1 cellular context compared by ENCODE assay signal in the genomic region with DNA sequence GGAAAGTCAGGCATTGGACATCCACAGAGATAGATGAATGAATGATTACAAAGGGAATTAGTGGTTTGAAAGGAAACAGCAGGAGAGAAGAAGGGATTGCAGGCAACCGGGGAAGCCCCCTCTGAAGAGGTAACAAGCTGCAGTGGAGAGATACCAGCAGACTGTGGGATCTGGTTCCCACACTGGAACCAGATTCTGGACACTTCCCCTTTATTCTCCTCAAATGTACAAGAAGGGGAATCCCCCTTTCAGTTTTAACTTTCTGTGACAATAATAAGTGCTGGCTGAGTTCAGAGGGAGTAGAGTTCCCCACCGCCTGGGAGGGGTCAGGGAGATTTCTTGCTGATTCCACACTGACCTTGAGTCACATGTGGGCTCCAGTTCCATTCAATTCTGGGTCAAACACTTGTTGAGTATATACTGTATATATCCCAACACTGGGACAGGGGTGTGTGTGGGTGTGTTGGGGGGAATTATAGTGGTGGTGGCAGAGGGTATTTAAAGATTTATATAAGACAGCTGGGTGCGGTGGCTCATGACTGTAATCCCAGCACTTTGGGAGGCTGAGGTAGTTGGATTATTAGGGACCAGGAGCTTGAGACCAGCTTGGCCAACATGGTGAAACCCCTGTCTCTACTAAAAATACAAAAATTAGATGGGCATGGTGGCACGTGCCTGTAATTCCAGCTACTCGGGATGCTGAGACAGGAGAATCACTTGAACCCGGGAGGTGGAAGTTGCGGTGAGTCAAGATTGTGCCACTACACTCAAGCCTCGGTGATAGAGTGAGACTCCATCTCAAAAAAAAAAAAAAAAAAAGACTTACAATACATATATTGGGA.
TF ChIP-seq lines count a peak whose summit lies in the region.

No MANE protein-coding gene starts in this region.

TF ChIP-seq in GM12878, 131 proteins besides CTCF, POLR2A, EP300 and RAD21 (continued from another document and continues in another):
- TF ChIP-seq, protein P1, sequence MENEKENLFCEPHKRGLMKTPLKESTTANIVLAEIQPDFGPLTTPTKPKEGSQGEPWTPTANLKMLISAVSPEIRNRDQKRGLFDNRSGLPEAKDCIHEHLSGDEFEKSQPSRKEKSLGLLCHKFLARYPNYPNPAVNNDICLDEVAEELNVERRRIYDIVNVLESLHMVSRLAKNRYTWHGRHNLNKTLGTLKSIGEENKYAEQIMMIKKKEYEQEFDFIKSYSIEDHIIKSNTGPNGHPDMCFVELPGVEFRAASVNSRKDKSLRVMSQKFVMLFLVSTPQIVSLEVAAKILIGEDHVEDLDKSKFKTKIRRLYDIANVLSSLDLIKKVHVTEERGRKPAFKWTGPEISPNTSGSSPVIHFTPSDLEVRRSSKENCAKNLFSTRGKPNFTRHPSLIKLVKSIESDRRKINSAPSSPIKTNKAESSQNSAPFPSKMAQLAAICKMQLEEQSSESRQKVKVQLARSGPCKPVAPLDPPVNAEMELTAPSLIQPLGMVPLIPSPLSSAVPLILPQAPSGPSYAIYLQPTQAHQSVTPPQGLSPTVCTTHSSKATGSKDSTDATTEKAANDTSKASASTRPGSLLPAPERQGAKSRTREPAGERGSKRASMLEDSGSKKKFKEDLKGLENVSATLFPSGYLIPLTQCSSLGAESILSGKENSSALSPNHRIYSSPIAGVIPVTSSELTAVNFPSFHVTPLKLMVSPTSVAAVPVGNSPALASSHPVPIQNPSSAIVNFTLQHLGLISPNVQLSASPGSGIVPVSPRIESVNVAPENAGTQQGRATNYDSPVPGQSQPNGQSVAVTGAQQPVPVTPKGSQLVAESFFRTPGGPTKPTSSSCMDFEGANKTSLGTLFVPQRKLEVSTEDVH (IDR thresholded peaks at IDR 0.05; ENCODE audit: low read depth, partially characterized antibody), result no peak
- TF ChIP-seq POU2F2 (IDR thresholded peaks at IDR 0.05; ENCODE audit: borderline replicate concordance, low read depth, low read length) (no peak; the same call in 2 of the 3 replicates), FOS (IDR thresholded peaks at IDR 0.05; ENCODE audit: borderline replicate concordance, extremely low read depth, insufficient read length) (no peak), SPI1 (IDR thresholded peaks at IDR 0.05; ENCODE audit: borderline replicate concordance, insufficient read depth, low read depth, low read length) (peak; percentile 99), CREM (IDR thresholded peaks at IDR 0.05; ENCODE audit: low read depth) (no peak; the same call in 1 of the 2 replicates), ZNF274 (IDR thresholded peaks at IDR 0.05; ENCODE audit: insufficient read depth, insufficient read length) (no peak), ETV6 (conservative IDR thresholded peaks at IDR 0.05 in 1 of 2, IDR thresholded peaks at IDR 0.05 in 1 of 2; ENCODE audit: borderline replicate concordance in 1 of 2, low read depth in 1 of 2) (no peak; a peak in 1 of 4 replicates), IKZF1 (conservative IDR thresholded peaks at IDR 0.05) (peak; percentile 98), HDAC2 (IDR thresholded peaks at IDR 0.05) (no peak), IKZF2 (IDR thresholded peaks at IDR 0.05) (peak; percentile 99), BACH1 (IDR thresholded peaks at IDR 0.05; ENCODE audit: borderline replicate concordance) (peak; percentile 56; the same call in 1 of the 2 replicates), JUNB (IDR thresholded peaks at IDR 0.05) (no peak), ESRRA (IDR thresholded peaks at IDR 0.05; ENCODE audit: low read length) (no peak), PML (IDR thresholded peaks at IDR 0.05; ENCODE audit: low read length) (0 out of 2 replicates have a peak, but pooled peaks have one; percentile 47), FOXM1 (IDR thresholded peaks at IDR 0.05; ENCODE audit: low read depth, low read length) (peak; percentile 67; the same call in 1 of the 2 replicates), FOXK2 (IDR thresholded peaks at IDR 0.05) (no peak), TCF12 (IDR thresholded peaks at IDR 0.05; ENCODE audit: low read depth, low read length) (peak; percentile 82), CBX5 (IDR thresholded peaks at IDR 0.05; ENCODE audit: low read depth) (0 out of 2 replicates have a peak, but pooled peaks have one; percentile 71), MEF2A (IDR thresholded peaks at IDR 0.05; ENCODE audit: insufficient read depth, low read depth, low read length) (peak; percentile 25; the same call in 1 of the 2 replicates), PAX5 (IDR thresholded peaks at IDR 0.05; ENCODE audit: borderline replicate concordance, low read depth, low read length) (0 out of 2 replicates have a peak, but pooled peaks have one; percentile 14)
- TF ChIP-seq, protein P2, sequence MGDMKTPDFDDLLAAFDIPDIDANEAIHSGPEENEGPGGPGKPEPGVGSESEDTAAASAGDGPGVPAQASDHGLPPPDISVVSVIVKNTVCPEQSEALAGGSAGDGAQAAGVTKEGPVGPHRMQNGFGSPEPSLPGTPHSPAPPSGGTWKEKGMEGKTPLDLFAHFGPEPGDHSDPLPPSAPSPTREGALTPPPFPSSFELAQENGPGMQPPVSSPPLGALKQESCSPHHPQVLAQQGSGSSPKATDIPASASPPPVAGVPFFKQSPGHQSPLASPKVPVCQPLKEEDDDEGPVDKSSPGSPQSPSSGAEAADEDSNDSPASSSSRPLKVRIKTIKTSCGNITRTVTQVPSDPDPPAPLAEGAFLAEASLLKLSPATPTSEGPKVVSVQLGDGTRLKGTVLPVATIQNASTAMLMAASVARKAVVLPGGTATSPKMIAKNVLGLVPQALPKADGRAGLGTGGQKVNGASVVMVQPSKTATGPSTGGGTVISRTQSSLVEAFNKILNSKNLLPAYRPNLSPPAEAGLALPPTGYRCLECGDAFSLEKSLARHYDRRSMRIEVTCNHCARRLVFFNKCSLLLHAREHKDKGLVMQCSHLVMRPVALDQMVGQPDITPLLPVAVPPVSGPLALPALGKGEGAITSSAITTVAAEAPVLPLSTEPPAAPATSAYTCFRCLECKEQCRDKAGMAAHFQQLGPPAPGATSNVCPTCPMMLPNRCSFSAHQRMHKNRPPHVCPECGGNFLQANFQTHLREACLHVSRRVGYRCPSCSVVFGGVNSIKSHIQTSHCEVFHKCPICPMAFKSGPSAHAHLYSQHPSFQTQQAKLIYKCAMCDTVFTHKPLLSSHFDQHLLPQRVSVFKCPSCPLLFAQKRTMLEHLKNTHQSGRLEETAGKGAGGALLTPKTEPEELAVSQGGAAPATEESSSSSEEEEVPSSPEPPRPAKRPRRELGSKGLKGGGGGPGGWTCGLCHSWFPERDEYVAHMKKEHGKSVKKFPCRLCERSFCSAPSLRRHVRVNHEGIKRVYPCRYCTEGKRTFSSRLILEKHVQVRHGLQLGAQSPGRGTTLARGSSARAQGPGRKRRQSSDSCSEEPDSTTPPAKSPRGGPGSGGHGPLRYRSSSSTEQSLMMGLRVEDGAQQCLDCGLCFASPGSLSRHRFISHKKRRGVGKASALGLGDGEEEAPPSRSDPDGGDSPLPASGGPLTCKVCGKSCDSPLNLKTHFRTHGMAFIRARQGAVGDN (IDR thresholded peaks at IDR 0.05), result peak; percentile 81; the same call in 1 of the 2 replicates
- TF ChIP-seq, protein P3, sequence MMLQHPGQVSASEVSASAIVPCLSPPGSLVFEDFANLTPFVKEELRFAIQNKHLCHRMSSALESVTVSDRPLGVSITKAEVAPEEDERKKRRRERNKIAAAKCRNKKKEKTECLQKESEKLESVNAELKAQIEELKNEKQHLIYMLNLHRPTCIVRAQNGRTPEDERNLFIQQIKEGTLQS (IDR thresholded peaks at IDR 0.05; ENCODE audit: borderline replicate concordance, extremely low read depth, low read depth, low read length), result no peak
- TF ChIP-seq, protein P4, sequence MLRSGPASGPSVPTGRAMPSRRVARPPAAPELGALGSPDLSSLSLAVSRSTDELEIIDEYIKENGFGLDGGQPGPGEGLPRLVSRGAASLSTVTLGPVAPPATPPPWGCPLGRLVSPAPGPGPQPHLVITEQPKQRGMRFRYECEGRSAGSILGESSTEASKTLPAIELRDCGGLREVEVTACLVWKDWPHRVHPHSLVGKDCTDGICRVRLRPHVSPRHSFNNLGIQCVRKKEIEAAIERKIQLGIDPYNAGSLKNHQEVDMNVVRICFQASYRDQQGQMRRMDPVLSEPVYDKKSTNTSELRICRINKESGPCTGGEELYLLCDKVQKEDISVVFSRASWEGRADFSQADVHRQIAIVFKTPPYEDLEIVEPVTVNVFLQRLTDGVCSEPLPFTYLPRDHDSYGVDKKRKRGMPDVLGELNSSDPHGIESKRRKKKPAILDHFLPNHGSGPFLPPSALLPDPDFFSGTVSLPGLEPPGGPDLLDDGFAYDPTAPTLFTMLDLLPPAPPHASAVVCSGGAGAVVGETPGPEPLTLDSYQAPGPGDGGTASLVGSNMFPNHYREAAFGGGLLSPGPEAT (IDR thresholded peaks at IDR 0.05; ENCODE audit: low read depth), result peak; percentile 98
- TF ChIP-seq, protein P5, sequence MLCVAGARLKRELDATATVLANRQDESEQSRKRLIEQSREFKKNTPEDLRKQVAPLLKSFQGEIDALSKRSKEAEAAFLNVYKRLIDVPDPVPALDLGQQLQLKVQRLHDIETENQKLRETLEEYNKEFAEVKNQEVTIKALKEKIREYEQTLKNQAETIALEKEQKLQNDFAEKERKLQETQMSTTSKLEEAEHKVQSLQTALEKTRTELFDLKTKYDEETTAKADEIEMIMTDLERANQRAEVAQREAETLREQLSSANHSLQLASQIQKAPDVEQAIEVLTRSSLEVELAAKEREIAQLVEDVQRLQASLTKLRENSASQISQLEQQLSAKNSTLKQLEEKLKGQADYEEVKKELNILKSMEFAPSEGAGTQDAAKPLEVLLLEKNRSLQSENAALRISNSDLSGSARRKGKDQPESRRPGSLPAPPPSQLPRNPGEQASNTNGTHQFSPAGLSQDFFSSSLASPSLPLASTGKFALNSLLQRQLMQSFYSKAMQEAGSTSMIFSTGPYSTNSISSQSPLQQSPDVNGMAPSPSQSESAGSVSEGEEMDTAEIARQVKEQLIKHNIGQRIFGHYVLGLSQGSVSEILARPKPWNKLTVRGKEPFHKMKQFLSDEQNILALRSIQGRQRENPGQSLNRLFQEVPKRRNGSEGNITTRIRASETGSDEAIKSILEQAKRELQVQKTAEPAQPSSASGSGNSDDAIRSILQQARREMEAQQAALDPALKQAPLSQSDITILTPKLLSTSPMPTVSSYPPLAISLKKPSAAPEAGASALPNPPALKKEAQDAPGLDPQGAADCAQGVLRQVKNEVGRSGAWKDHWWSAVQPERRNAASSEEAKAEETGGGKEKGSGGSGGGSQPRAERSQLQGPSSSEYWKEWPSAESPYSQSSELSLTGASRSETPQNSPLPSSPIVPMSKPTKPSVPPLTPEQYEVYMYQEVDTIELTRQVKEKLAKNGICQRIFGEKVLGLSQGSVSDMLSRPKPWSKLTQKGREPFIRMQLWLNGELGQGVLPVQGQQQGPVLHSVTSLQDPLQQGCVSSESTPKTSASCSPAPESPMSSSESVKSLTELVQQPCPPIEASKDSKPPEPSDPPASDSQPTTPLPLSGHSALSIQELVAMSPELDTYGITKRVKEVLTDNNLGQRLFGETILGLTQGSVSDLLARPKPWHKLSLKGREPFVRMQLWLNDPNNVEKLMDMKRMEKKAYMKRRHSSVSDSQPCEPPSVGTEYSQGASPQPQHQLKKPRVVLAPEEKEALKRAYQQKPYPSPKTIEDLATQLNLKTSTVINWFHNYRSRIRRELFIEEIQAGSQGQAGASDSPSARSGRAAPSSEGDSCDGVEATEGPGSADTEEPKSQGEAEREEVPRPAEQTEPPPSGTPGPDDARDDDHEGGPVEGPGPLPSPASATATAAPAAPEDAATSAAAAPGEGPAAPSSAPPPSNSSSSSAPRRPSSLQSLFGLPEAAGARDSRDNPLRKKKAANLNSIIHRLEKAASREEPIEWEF (IDR thresholded peaks at IDR 0.05; ENCODE audit: insufficient replicate concordance, low read depth, low read length), result peak; percentile 74
- TF ChIP-seq, protein P6, sequence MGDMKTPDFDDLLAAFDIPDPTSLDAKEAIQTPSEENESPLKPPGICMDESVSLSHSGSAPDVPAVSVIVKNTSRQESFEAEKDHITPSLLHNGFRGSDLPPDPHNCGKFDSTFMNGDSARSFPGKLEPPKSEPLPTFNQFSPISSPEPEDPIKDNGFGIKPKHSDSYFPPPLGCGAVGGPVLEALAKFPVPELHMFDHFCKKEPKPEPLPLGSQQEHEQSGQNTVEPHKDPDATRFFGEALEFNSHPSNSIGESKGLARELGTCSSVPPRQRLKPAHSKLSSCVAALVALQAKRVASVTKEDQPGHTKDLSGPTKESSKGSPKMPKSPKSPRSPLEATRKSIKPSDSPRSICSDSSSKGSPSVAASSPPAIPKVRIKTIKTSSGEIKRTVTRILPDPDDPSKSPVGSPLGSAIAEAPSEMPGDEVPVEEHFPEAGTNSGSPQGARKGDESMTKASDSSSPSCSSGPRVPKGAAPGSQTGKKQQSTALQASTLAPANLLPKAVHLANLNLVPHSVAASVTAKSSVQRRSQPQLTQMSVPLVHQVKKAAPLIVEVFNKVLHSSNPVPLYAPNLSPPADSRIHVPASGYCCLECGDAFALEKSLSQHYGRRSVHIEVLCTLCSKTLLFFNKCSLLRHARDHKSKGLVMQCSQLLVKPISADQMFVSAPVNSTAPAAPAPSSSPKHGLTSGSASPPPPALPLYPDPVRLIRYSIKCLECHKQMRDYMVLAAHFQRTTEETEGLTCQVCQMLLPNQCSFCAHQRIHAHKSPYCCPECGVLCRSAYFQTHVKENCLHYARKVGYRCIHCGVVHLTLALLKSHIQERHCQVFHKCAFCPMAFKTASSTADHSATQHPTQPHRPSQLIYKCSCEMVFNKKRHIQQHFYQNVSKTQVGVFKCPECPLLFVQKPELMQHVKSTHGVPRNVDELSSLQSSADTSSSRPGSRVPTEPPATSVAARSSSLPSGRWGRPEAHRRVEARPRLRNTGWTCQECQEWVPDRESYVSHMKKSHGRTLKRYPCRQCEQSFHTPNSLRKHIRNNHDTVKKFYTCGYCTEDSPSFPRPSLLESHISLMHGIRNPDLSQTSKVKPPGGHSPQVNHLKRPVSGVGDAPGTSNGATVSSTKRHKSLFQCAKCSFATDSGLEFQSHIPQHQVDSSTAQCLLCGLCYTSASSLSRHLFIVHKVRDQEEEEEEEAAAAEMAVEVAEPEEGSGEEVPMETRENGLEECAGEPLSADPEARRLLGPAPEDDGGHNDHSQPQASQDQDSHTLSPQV (IDR thresholded peaks at IDR 0.05), result peak; percentile 82
- TF ChIP-seq, protein P7, sequence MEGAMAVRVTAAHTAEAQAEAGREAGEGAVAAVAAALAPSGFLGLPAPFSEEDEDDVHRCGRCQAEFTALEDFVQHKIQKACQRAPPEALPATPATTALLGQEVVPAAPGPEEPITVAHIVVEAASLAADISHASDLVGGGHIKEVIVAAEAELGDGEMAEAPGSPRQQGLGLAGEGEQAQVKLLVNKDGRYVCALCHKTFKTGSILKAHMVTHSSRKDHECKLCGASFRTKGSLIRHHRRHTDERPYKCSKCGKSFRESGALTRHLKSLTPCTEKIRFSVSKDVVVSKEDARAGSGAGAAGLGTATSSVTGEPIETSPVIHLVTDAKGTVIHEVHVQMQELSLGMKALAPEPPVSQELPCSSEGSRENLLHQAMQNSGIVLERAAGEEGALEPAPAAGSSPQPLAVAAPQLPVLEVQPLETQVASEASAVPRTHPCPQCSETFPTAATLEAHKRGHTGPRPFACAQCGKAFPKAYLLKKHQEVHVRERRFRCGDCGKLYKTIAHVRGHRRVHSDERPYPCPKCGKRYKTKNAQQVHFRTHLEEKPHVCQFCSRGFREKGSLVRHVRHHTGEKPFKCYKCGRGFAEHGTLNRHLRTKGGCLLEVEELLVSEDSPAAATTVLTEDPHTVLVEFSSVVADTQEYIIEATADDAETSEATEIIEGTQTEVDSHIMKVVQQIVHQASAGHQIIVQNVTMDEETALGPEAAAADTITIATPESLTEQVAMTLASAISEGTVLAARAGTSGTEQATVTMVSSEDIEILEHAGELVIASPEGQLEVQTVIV (IDR thresholded peaks at IDR 0.05; ENCODE audit: borderline replicate concordance, partially characterized antibody), result no peak
